1 cellular context compared by ENCODE assay signal in the genomic region with DNA sequence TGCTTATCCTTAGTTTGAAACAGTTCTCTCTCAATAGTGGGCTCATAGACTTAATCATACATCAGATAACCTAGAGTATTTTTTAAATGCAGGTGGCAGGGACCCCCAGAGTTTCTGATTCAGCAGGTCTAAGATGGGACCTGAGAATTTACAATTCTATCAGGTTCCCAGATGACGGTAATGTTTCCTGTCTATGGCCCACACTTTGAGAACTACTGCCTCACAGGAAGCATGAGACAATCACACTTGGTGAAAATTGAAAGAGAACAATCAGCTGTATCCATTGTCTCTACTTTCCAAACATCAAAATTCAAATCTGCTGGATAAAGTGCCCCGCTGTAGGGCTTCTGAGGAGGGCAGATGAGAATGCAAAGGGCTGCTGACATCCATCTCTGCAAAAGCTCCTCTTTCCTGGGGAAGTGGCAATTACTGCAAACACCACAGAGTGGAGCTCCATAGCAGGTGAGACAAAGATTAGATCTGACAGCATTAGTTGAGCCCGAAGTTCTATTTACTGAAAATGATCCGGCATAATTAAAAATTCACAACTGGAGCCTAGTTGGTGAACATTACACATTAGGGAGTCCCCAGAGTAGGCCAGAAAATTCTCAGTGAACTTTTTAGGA.
TF ChIP-seq lines count a peak whose summit lies in the region.

No MANE protein-coding gene starts in this region.

TF ChIP-seq in GM23338, 12 proteins besides CTCF, POLR2A, EP300 and RAD21 (continued from another document):
- TF ChIP-seq, protein P1, sequence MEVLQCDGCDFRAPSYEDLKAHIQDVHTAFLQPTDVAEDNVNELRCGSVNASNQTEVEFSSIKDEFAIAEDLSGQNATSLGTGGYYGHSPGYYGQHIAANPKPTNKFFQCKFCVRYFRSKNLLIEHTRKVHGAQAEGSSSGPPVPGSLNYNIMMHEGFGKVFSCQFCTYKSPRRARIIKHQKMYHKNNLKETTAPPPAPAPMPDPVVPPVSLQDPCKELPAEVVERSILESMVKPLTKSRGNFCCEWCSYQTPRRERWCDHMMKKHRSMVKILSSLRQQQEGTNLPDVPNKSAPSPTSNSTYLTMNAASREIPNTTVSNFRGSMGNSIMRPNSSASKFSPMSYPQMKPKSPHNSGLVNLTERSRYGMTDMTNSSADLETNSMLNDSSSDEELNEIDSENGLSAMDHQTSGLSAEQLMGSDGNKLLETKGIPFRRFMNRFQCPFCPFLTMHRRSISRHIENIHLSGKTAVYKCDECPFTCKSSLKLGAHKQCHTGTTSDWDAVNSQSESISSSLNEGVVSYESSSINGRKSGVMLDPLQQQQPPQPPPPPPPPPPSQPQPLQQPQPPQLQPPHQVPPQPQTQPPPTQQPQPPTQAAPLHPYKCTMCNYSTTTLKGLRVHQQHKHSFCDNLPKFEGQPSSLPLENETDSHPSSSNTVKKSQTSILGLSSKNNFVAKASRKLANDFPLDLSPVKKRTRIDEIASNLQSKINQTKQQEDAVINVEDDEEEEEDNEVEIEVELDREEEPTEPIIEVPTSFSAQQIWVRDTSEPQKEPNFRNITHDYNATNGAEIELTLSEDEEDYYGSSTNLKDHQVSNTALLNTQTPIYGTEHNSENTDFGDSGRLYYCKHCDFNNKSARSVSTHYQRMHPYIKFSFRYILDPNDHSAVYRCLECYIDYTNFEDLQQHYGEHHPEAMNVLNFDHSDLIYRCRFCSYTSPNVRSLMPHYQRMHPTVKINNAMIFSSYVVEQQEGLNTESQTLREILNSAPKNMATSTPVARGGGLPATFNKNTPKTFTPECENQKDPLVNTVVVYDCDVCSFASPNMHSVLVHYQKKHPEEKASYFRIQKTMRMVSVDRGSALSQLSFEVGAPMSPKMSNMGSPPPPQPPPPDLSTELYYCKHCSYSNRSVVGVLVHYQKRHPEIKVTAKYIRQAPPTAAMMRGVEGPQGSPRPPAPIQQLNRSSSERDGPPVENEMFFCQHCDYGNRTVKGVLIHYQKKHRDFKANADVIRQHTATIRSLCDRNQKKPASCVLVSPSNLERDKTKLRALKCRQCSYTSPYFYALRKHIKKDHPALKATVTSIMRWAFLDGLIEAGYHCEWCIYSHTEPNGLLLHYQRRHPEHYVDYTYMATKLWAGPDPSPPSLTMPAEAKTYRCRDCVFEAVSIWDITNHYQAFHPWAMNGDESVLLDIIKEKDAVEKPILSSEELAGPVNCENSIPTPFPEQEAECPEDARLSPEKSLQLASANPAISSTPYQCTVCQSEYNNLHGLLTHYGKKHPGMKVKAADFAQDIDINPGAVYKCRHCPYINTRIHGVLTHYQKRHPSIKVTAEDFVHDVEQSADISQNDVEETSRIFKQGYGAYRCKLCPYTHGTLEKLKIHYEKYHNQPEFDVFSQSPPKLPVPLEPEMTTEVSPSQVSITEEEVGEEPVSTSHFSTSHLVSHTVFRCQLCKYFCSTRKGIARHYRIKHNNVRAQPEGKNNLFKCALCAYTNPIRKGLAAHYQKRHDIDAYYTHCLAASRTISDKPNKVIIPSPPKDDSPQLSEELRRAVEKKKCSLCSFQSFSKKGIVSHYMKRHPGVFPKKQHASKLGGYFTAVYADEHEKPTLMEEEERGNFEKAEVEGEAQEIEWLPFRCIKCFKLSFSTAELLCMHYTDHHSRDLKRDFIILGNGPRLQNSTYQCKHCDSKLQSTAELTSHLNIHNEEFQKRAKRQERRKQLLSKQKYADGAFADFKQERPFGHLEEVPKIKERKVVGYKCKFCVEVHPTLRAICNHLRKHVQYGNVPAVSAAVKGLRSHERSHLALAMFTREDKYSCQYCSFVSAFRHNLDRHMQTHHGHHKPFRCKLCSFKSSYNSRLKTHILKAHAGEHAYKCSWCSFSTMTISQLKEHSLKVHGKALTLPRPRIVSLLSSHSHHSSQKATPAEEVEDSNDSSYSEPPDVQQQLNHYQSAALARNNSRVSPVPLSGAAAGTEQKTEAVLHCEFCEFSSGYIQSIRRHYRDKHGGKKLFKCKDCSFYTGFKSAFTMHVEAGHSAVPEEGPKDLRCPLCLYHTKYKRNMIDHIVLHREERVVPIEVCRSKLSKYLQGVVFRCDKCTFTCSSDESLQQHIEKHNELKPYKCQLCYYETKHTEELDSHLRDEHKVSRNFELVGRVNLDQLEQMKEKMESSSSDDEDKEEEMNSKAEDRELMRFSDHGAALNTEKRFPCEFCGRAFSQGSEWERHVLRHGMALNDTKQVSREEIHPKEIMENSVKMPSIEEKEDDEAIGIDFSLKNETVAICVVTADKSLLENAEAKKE (CRISPR knock-in tag; IDR thresholded peaks at IDR 0.05), result no peak
